ENCODE assay signal across 18 cellular contexts in genomic region chr17:27649929-27650328, GRCh38. TPM values are rescaled to one million over a fixed set of nuclear protein-coding genes. Genes with fewer than 3 reads are reported as not detected.
DNase-seq lines count a peak whose midpoint lies in the region; ATAC-seq and TF ChIP-seq lines count a peak whose summit lies in the region.
"Had no signal": no experiment of that assay in that cellular context is flagged by ENCODE, and none has a peak within 500 bp of the region (broad histone marks: within the 10 kb centered on the region; RNA-seq: fewer than 3 reads in every experiment).

No MANE protein-coding gene starts in this region.

- peak overlapping the region; percentile 45 for H3K27ac Mint-ChIP-seq in T-helper 2 cell treated with Interferon-gamma antibody and Interleukin-4, amounts not matched to agents 5 μg/mL and 100 μg/mL, for 36 hours
- H3K27ac Mint-ChIP-seq: activated CD8-positive, alpha-beta T cell treated with anti-CD3 and anti-CD28 coated beads, Interleukin-2, amount 10 ng/mL, durations not matched to agents 7 days and 5 days; activated naive CD4-positive, alpha-beta T cell treated with anti-CD3 and anti-CD28 coated beads, Interleukin-2, amount 10 ng/mL, durations not matched to agents 7 days and 5 days; stimulated activated effector memory CD8-positive, alpha-beta T cell treated with anti-CD3 and anti-CD28 coated beads, Interleukin-12 subunit alpha, Interleukin-12 subunit beta, amount 100 ng/mL, for 72 hours had no signal

- no peak overlapping the region for H3K4me3 ChIP-seq in tibial nerve
- H3K4me3 ChIP-seq: tibial artery had no signal

- no peak overlapping the region for H3K4me3 Mint-ChIP-seq in T-helper 2 cell treated with Interferon-gamma antibody and Interleukin-4, amounts not matched to agents 5 μg/mL and 100 μg/mL, for 36 hours
- H3K4me3 Mint-ChIP-seq: activated CD8-positive, alpha-beta T cell treated with anti-CD3 and anti-CD28 coated beads, Interleukin-2, amount 10 ng/mL, durations not matched to agents 7 days and 5 days; activated naive CD4-positive, alpha-beta T cell treated with anti-CD3 and anti-CD28 coated beads, Interleukin-2, amount 10 ng/mL, durations not matched to agents 7 days and 5 days; activated T-cell treated with anti-CD3 and anti-CD28 coated beads, Interleukin-2, amount 50 U/mL, for 4 hours; stimulated activated effector memory CD8-positive, alpha-beta T cell treated with anti-CD3 and anti-CD28 coated beads, Interleukin-12 subunit alpha, Interleukin-12 subunit beta, amount 100 ng/mL, for 72 hours had no signal

- no peaks in the 10 kb centered on the region for H3K4me1 ChIP-seq in tibial nerve
- H3K4me1 ChIP-seq: tibial artery had no signal

- no peaks in the 10 kb centered on the region for H3K9me3 ChIP-seq in tibial nerve
- H3K9me3 ChIP-seq: tibial artery had no signal

- TF ChIP-seq CTCF in tibial nerve (IDR thresholded peaks at IDR 0.05): no peak

- H3K36me3 Mint-ChIP-seq in T-helper 2 cell treated with Interferon-gamma antibody and Interleukin-4, amounts not matched to agents 5 μg/mL and 100 μg/mL, for 36 hours (ENCODE audit: low read depth): peaks cover 17% of the 10 kb centered on the region

- ATAC-seq in GM19395 (IDR thresholded peaks at IDR 0.05; ENCODE audit: unreplicated experiment) (no peak), GM21825 (IDR thresholded peaks at IDR 0.05; ENCODE audit: unreplicated experiment) (no peak)
- ATAC-seq: activated CD8-positive, alpha-beta T cell treated with anti-CD3 and anti-CD28 coated beads, Interleukin-2, amount 10 ng/mL, durations not matched to agents 7 days and 5 days; activated T-cell treated with anti-CD3 and anti-CD28 coated beads, Interleukin-2, amount 50 U/mL, for 4 hours; stimulated activated effector memory CD8-positive, alpha-beta T cell treated with anti-CD3 and anti-CD28 coated beads, Interleukin-12 subunit alpha, Interleukin-12 subunit beta, amount 100 ng/mL, for 72 hours had no signal

- no peaks in the 10 kb centered on the region for H3K27me3 Mint-ChIP-seq in T-helper 2 cell treated with Interferon-gamma antibody and Interleukin-4, amounts not matched to agents 5 μg/mL and 100 μg/mL, for 36 hours (ENCODE audit: low read depth)

- H3K36me3 ChIP-seq in tibial nerve: peaks cover 0 to 7% (median 0%) of the 10 kb centered on the region in 3 donors
- H3K36me3 ChIP-seq: tibial artery had no signal

- DNase-seq in T-helper 2 cell treated with Interferon-gamma antibody and Interleukin-4, amounts not matched to agents 5 μg/mL and 100 μg/mL, for 36 hours (ENCODE audit: low spot score): no peak
- DNase-seq in T-helper 2 cell: no peak
- DNase-seq in globus pallidus (ENCODE audit: low spot score): peak; percentile 66
- DNase-seq in mucosa of gallbladder (ENCODE audit: low spot score): peak; percentile 45
- peak; percentile 24 to 30 for DNase-seq in tibial nerve (ENCODE audit: low spot score in 2 of 2)
- no peak for DNase-seq in effector CD4-positive, alpha-beta T cell
- DNase-seq: 8988T; activated CD8-positive, alpha-beta T cell treated with anti-CD3 and anti-CD28 coated beads, Interleukin-2, amount 10 ng/mL, durations not matched to agents 7 days and 5 days; activated naive CD4-positive, alpha-beta T cell treated with anti-CD3 and anti-CD28 coated beads, Interleukin-2, amount 10 ng/mL, durations not matched to agents 7 days and 5 days; activated T-cell treated with anti-CD3 and anti-CD28 coated beads, Interleukin-2, amount 50 U/mL, for 4 hours; Karpas-422; NCI-H1105; NCI-H510A treated with DMSO at 0.1 percent for 48 hours; retina had no signal

- WGBS in tibial nerve, 2 donors: 75 to 84% methylated on average over 15 to 16 of the region's 16 CpGs

- H3K4me1 Mint-ChIP-seq in T-helper 2 cell treated with Interferon-gamma antibody and Interleukin-4, amounts not matched to agents 5 μg/mL and 100 μg/mL, for 36 hours (ENCODE audit: low read depth): peaks cover 8% of the 10 kb centered on the region

- no peak for TF ChIP-seq EP300 in tibial nerve (IDR thresholded peaks at IDR 0.05)

- H3K9me3 Mint-ChIP-seq in T-helper 2 cell treated with Interferon-gamma antibody and Interleukin-4, amounts not matched to agents 5 μg/mL and 100 μg/mL, for 36 hours: no peaks in the 10 kb centered on the region
- H3K9me3 Mint-ChIP-seq: activated naive CD4-positive, alpha-beta T cell treated with anti-CD3 and anti-CD28 coated beads, Interleukin-2, amount 10 ng/mL, durations not matched to agents 7 days and 5 days; activated T-cell treated with anti-CD3 and anti-CD28 coated beads, Interleukin-2, amount 50 U/mL, for 4 hours; stimulated activated effector memory CD8-positive, alpha-beta T cell treated with anti-CD3 and anti-CD28 coated beads, Interleukin-12 subunit alpha, Interleukin-12 subunit beta, amount 100 ng/mL, for 72 hours had no signal

- TF ChIP-seq POLR2A in tibial nerve (IDR thresholded peaks at IDR 0.05): no peak

- no peaks in the 10 kb centered on the region for H3K27me3 ChIP-seq in tibial nerve

- H3K27ac ChIP-seq in tibial nerve: no peak overlapping the region
- H3K27ac ChIP-seq: tibial artery had no signal

RNA-seq across cellular contexts. Expression of gene LGALS9, which starts 18.9 kb away (rescaled TPM):
- total RNA-seq in mucosa of gallbladder: 103 TPM
- 10 to 100 TPM; 11.9 to 73.5 (median 20.7) TPM for total RNA-seq in tibial nerve

Comparison
In these comparisons a context has a peak if more than half of its experiments do, and no peak if none do; other contexts are left out.
1. DNase-seq: peak in globus pallidus (single experiment), mucosa of gallbladder (single experiment) and tibial nerve (2 of 2); none in T-helper 2 cell treated with Interferon-gamma antibody and Interleukin-4, amounts not matched to agents 5 μg/mL and 100 μg/mL, for 36 hours (single experiment), T-helper 2 cell (0 of 5) and effector CD4-positive, alpha-beta T cell (single experiment).